Comparison of ENCODE assay signal across 19 cellular contexts in genomic region chr1:77820121-77820520, GRCh38. TPM values are rescaled to one million over a fixed set of nuclear protein-coding genes. Genes with fewer than 3 reads are reported as not detected.
DNase-seq lines count a peak whose midpoint lies in the region; TF ChIP-seq lines count a peak whose summit lies in the region.
"Had no signal": no experiment of that assay in that cellular context is flagged by ENCODE, and none has a peak within 500 bp of the region (broad histone marks: within the 10 kb centered on the region; RNA-seq: fewer than 3 reads in every experiment).

No MANE protein-coding gene starts in this region.

- H3K4me1 ChIP-seq in mammary epithelial cell (ENCODE audit: insufficient read depth, low read length): peaks cover 16% of the 10 kb centered on the region
- H3K4me1 ChIP-seq in endodermal cell (ENCODE audit: control insufficient read depth, insufficient read depth, low read length): no peaks in the 10 kb centered on the region
- H3K4me1 ChIP-seq: Caco-2 had no signal

- no peaks in the 10 kb centered on the region for H3K79me2 ChIP-seq in mammary epithelial cell (ENCODE audit: insufficient read depth, low read length)

- H3K4me3 ChIP-seq in mammary epithelial cell (replicated peaks in 1 of 3; ENCODE audit: insufficient read depth in 1 of 3, low read depth in 2 of 3, low read length in 3 of 3) (no peak overlapping the region), endodermal cell (ENCODE audit: low read length) (no peak overlapping the region), lower leg skin (ENCODE audit: low read depth, poor library complexity, severe bottlenecking) (no peak overlapping the region)
- H3K4me3 ChIP-seq: A549; BLaER1 treated with 17β-estradiol and CSF1 and Interleukin-3, amounts not matched to agents 10 nM and 100 nM; GM12878 had no signal

- DNase-seq in MCF 10A (ENCODE audit: unreplicated experiment) (no peak), mammary epithelial cell (no peak), endodermal cell (no peak), osteocyte (ENCODE audit: extremely low spot score, unreplicated experiment) (no peak), lower leg skin (ENCODE audit: low spot score in 2 of 2) (no peak)
- no peak for DNase-seq in activated CD4-positive, alpha-beta memory T cell treated with anti-CD3 and anti-CD28 coated beads for 36 hours
- DNase-seq in activated CD4-positive, alpha-beta T cell treated with anti-CD3 and anti-CD28 coated beads, Interleukin-2, amount 10 ng/mL, durations not matched to agents 24 days and 14 days: no peak
- DNase-seq: AML-193; Caco-2; Calu3; CD4-positive, alpha-beta T cell; CD8-positive, alpha-beta T cell; DMS79 treated with DMSO at 0.1 percent for 48 hours had no signal

- H3K4me3 Mint-ChIP-seq in MCF 10A (ENCODE audit: unreplicated experiment) (no peak overlapping the region), endodermal cell (no peak overlapping the region), osteocyte (ENCODE audit: unreplicated experiment) (no peak overlapping the region)
- no peak overlapping the region for H3K4me3 Mint-ChIP-seq in activated CD4-positive, alpha-beta memory T cell treated with anti-CD3 and anti-CD28 coated beads for 36 hours
- no peak overlapping the region for H3K4me3 Mint-ChIP-seq in activated CD4-positive, alpha-beta T cell treated with anti-CD3 and anti-CD28 coated beads, Interleukin-2, amount 10 ng/mL, durations not matched to agents 24 days and 14 days
- H3K4me3 Mint-ChIP-seq: B cell; CD4-positive, alpha-beta T cell; CD8-positive, alpha-beta T cell had no signal

- CTCF ChIA-PET in MCF 10A (lab: Yijun Ruan, JAX) (interaction anchor here (0.6 to 1.2 kb wide), 2 partner anchors 82 to 88 kb away, joined by 3 to 4 read pairs; no protein-coding TSS in a partner anchor), mammary epithelial cell (lab: Charles Lee; ENCODE audit: low non-redundant PET) (no interaction called here)
- CTCF ChIA-PET in activated CD4-positive, alpha-beta memory T cell treated with anti-CD3 and anti-CD28 coated beads for 36 hours (lab: Charles Lee): no interaction called here

- H2AFZ ChIP-seq in mammary epithelial cell (ENCODE audit: low read depth, low read length): no peak overlapping the region

- H3K36me3 ChIP-seq in mammary epithelial cell (ENCODE audit: insufficient read depth, low read length): peaks cover 12% of the 10 kb centered on the region
- peaks cover 12% of the 10 kb centered on the region for H3K36me3 ChIP-seq in endodermal cell (ENCODE audit: control insufficient read depth, insufficient read depth, low read length)

- H3K9ac ChIP-seq in mammary epithelial cell (ENCODE audit: insufficient read depth, low read length) (no peak overlapping the region), endodermal cell (ENCODE audit: extremely low read depth, low read length, poor library complexity, severe bottlenecking) (no peak overlapping the region)
- H3K9ac ChIP-seq: BLaER1 treated with 17β-estradiol and CSF1 and Interleukin-3, amounts not matched to agents 10 nM and 100 nM had no signal

- dilution Hi-C loops in mammary epithelial cell (cut with HindIII; ENCODE audit: low sequenced_read_pairs): no loop called here

- peaks cover 73% of the 10 kb centered on the region for H3K36me3 Mint-ChIP-seq in MCF 10A (ENCODE audit: insufficient read depth, unreplicated experiment)
- H3K36me3 Mint-ChIP-seq in endodermal cell (ENCODE audit: low read depth): peaks cover 28% of the 10 kb centered on the region
- H3K36me3 Mint-ChIP-seq in osteocyte (ENCODE audit: unreplicated experiment): peaks cover 47% of the 10 kb centered on the region
- H3K36me3 Mint-ChIP-seq in activated CD4-positive, alpha-beta memory T cell treated with anti-CD3 and anti-CD28 coated beads for 36 hours: peaks cover 23% of the 10 kb centered on the region
- peaks cover 37% of the 10 kb centered on the region for H3K36me3 Mint-ChIP-seq in activated CD4-positive, alpha-beta T cell treated with anti-CD3 and anti-CD28 coated beads, Interleukin-2, amount 10 ng/mL, durations not matched to agents 24 days and 14 days (ENCODE audit: low read depth)

- no peak overlapping the region for H3K4me2 ChIP-seq in mammary epithelial cell (ENCODE audit: insufficient read depth, low read depth, low read length)
- H3K4me2 ChIP-seq: A549; BLaER1 treated with 17β-estradiol and CSF1 and Interleukin-3, amounts not matched to agents 10 nM and 100 nM had no signal

- TF ChIP-seq POLR2A in lower leg skin (IDR thresholded peaks at IDR 0.05): no peak

- no peak overlapping the region for H3K27ac ChIP-seq in mammary epithelial cell (ENCODE audit: insufficient read depth, low read depth, low read length)
- no peak overlapping the region for H3K27ac ChIP-seq in endodermal cell (ENCODE audit: low read depth, low read length)
- H3K27ac ChIP-seq: 22Rv1; A549; BLaER1 treated with 17β-estradiol and CSF1 and Interleukin-3, amounts not matched to agents 10 nM and 100 nM; C4-2B had no signal

- 100% methylated on average over 1 of the region's 1 CpG for WGBS in mammary epithelial cell (ENCODE audit: low coverage, missing lambda C conversion rate)
- WGBS in endodermal cell (ENCODE audit: insufficient coverage in 1 of 2, insufficient read length in 1 of 2), 2 experiments: 72 to 88% methylated on average over 1 of the region's 1 CpG
- WGBS in lower leg skin, 2 donors: 85 to 94% methylated on average over 1 of the region's 1 CpG

- in situ Hi-C loops in mammary epithelial cell (cut with MboI; ENCODE audit: low sequenced_read_pairs in 2 of 2): loop anchor here in 1 of 2 donors (25.0 kb wide), 1 partner anchor 292 kb away; no protein-coding TSS in a partner anchor

- H3K27ac Mint-ChIP-seq in MCF 10A (ENCODE audit: low read depth, unreplicated experiment) (peak overlapping the region; percentile 75), endodermal cell (peak overlapping the region; percentile 27), osteocyte (ENCODE audit: unreplicated experiment) (peak overlapping the region; percentile 1)
- no peak overlapping the region for H3K27ac Mint-ChIP-seq in activated CD4-positive, alpha-beta memory T cell treated with anti-CD3 and anti-CD28 coated beads for 36 hours
- H3K27ac Mint-ChIP-seq in activated CD4-positive, alpha-beta T cell treated with anti-CD3 and anti-CD28 coated beads, Interleukin-2, amount 10 ng/mL, durations not matched to agents 24 days and 14 days: no peak overlapping the region
- H3K27ac Mint-ChIP-seq: B cell; CD4-positive, alpha-beta T cell; CD8-positive, alpha-beta T cell had no signal

- H3K27me3 ChIP-seq in mammary epithelial cell (ENCODE audit: insufficient read depth, low read length) (no peaks in the 10 kb centered on the region), endodermal cell (ENCODE audit: control insufficient read depth, insufficient read depth, low read length, poor library complexity, severe bottlenecking) (no peaks in the 10 kb centered on the region)
- H3K27me3 ChIP-seq: BLaER1 treated with 17β-estradiol and CSF1 and Interleukin-3, amounts not matched to agents 10 nM and 100 nM had no signal

- BruUV-seq in MCF 10A (replicated peaks; lab: Mats Ljungman, UMichigan): no TSS peak
- BruUV-seq in mammary epithelial cell (replicated peaks; lab: Mats Ljungman, UMichigan): no TSS peak

- intact Hi-C loops in MCF 10A (cut with micrococcal nuclease): no loop called here
- intact Hi-C loops in mammary epithelial cell (cut with micrococcal nuclease): loop anchor here (5.0 kb wide), 1 partner anchor 63 kb away; the partner anchor contains the start of gene USP33
- intact Hi-C loops in activated CD4-positive, alpha-beta memory T cell treated with anti-CD3 and anti-CD28 coated beads for 36 hours (cut with micrococcal nuclease): no loop called here
- intact Hi-C loops in lower leg skin (cut with DNase I; ENCODE audit: low total_unique reads): loop anchor here (10.0 kb wide), 1 partner anchor 295 kb away; no protein-coding TSS in a partner anchor
- intact Hi-C loops in activated CD4-positive, alpha-beta T cell treated with anti-CD3 and anti-CD28 coated beads, Interleukin-2, amount 10 ng/mL, durations not matched to agents 24 days and 14 days (cut with micrococcal nuclease): no loop called here

- no peaks in the 10 kb centered on the region for H4K20me1 ChIP-seq in mammary epithelial cell (ENCODE audit: insufficient read depth, low read length)
- H4K20me1 ChIP-seq: BLaER1 treated with 17β-estradiol and CSF1 and Interleukin-3, amounts not matched to agents 10 nM and 100 nM had no signal

- H3K9me3 Mint-ChIP-seq in MCF 10A (ENCODE audit: unreplicated experiment): no peaks in the 10 kb centered on the region
- no peaks in the 10 kb centered on the region for H3K9me3 Mint-ChIP-seq in endodermal cell
- H3K9me3 Mint-ChIP-seq in osteocyte (ENCODE audit: unreplicated experiment): no peaks in the 10 kb centered on the region
- H3K9me3 Mint-ChIP-seq in activated CD4-positive, alpha-beta memory T cell treated with anti-CD3 and anti-CD28 coated beads for 36 hours: no peaks in the 10 kb centered on the region
- no peaks in the 10 kb centered on the region for H3K9me3 Mint-ChIP-seq in activated CD4-positive, alpha-beta T cell treated with anti-CD3 and anti-CD28 coated beads, Interleukin-2, amount 10 ng/mL, durations not matched to agents 24 days and 14 days
- H3K9me3 Mint-ChIP-seq: CD4-positive, alpha-beta T cell; CD8-positive, alpha-beta T cell had no signal

- H3K4me1 Mint-ChIP-seq in MCF 10A (ENCODE audit: insufficient read depth, unreplicated experiment) (peaks cover 6% of the 10 kb centered on the region), endodermal cell (peaks cover 8% of the 10 kb centered on the region), osteocyte (ENCODE audit: unreplicated experiment) (peaks cover 20% of the 10 kb centered on the region)
- H3K4me1 Mint-ChIP-seq in activated CD4-positive, alpha-beta memory T cell treated with anti-CD3 and anti-CD28 coated beads for 36 hours (ENCODE audit: low read depth): no peaks in the 10 kb centered on the region
- no peaks in the 10 kb centered on the region for H3K4me1 Mint-ChIP-seq in activated CD4-positive, alpha-beta T cell treated with anti-CD3 and anti-CD28 coated beads, Interleukin-2, amount 10 ng/mL, durations not matched to agents 24 days and 14 days

- TF ChIP-seq CTCF in MCF 10A (IDR thresholded peaks at IDR 0.05; ENCODE audit: unreplicated experiment) (no peak), mammary epithelial cell (conservative IDR thresholded peaks at IDR 0.05 in 1 of 2, IDR thresholded peaks at IDR 0.05 in 1 of 2; ENCODE audit: extremely low read depth in 1 of 2, insufficient read depth in 1 of 2, low read depth in 1 of 2, low read length in 2 of 2) (no peak), endodermal cell (conservative IDR thresholded peaks at IDR 0.05) (no peak), osteocyte (IDR thresholded peaks at IDR 0.05) (no peak), lower leg skin (IDR thresholded peaks at IDR 0.05) (no peak)

- POLR2A ChIA-PET in MCF 10A (lab: Yijun Ruan, JAX): no interaction called here
- POLR2A ChIA-PET in activated CD4-positive, alpha-beta memory T cell treated with anti-CD3 and anti-CD28 coated beads for 36 hours (lab: Charles Lee): no interaction called here

- H3K27me3 Mint-ChIP-seq in MCF 10A (ENCODE audit: insufficient read depth, unreplicated experiment) (no peaks in the 10 kb centered on the region), endodermal cell (ENCODE audit: insufficient read depth) (no peaks in the 10 kb centered on the region), osteocyte (ENCODE audit: unreplicated experiment) (no peaks in the 10 kb centered on the region)
- H3K27me3 Mint-ChIP-seq in activated CD4-positive, alpha-beta memory T cell treated with anti-CD3 and anti-CD28 coated beads for 36 hours: no peaks in the 10 kb centered on the region
- H3K27me3 Mint-ChIP-seq in activated CD4-positive, alpha-beta T cell treated with anti-CD3 and anti-CD28 coated beads, Interleukin-2, amount 10 ng/mL, durations not matched to agents 24 days and 14 days: no peaks in the 10 kb centered on the region
- H3K27me3 Mint-ChIP-seq: B cell; CD4-positive, alpha-beta T cell had no signal

- H3K9me3 ChIP-seq in mammary epithelial cell (replicated peaks; ENCODE audit: insufficient read depth, low read length): no peaks in the 10 kb centered on the region
- no peaks in the 10 kb centered on the region for H3K9me3 ChIP-seq in endodermal cell (ENCODE audit: control insufficient read depth, low read length)
- H3K9me3 ChIP-seq: A549, Caco-2 had no signal

RNA-seq across cellular contexts. Expression of gene MIGA1, which starts 40.7 kb away (rescaled TPM):
- total RNA-seq in MCF 10A (2022) (13.2 and 19.9 TPM in 2 replicates), mammary epithelial cell (10 to 100 TPM; 15.2 to 16.6 TPM), endodermal cell (1 to 10 TPM; 7.3 to 9.5 TPM), osteocyte (17.8 and 18.5 TPM in 2 replicates), lower leg skin (10 to 100 TPM in 1 of 4 donors, 1 to 10 TPM in 3; 7.7 to 13.6 (median 9.5) TPM)
- polyA plus RNA-seq in mammary epithelial cell: 3.9 TPM
- polyA minus RNA-seq in mammary epithelial cell: 10.3 TPM
- 7.9 TPM for polyA plus RNA-seq in endodermal cell (2013, experiment 1 of 2)
- 7.9 TPM for polyA plus RNA-seq in endodermal cell (2013, experiment 2 of 2)
- total RNA-seq in activated CD4-positive, alpha-beta memory T cell treated with anti-CD3 and anti-CD28 coated beads for 36 hours: 1 to 10 TPM; 9.1 to 9.9 TPM
- 7.5 and 7.6 TPM in 2 replicates for total RNA-seq in activated CD4-positive, alpha-beta T cell treated with anti-CD3 and anti-CD28 coated beads, Interleukin-2, amount 10 ng/mL, durations not matched to agents 24 days and 14 days

Comparison
In these comparisons a context has a peak if more than half of its experiments do, and no peak if none do; other contexts are left out.
1. intact Hi-C loops: an anchor here in mammary epithelial cell (5.0 kb wide) and lower leg skin (10.0 kb wide); none called in MCF 10A, activated CD4-positive, alpha-beta memory T cell treated with anti-CD3 and anti-CD28 coated beads for 36 hours and activated CD4-positive, alpha-beta T cell treated with anti-CD3 and anti-CD28 coated beads, Interleukin-2, amount 10 ng/mL, durations not matched to agents 24 days and 14 days.
2. H3K27ac Mint-ChIP-seq: peak in MCF 10A (single experiment), endodermal cell (single experiment) and osteocyte (single experiment); none in activated CD4-positive, alpha-beta memory T cell treated with anti-CD3 and anti-CD28 coated beads for 36 hours (single experiment) and activated CD4-positive, alpha-beta T cell treated with anti-CD3 and anti-CD28 coated beads, Interleukin-2, amount 10 ng/mL, durations not matched to agents 24 days and 14 days (single experiment).